ENCODE assay signal across 9 cellular contexts in the genomic region with DNA sequence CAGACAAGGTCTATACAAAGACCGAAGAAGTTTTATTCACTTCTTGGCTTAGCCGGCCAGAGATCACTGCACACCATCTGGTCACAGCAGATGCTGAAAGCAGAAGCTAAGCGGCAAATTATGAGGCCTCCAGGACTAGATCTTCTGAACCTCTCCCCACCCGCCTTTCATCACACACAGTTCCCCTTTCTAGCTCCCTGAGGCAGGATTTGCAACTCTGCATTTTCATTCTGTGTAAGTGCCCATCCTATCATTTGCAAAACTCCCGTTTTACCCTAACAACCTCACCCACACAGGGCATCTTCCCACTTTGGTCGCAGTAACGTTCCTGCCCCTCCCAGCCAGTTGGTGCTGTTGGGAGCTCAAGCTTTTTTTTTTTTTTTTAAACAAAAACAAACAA. TPM values are rescaled to one million over a fixed set of nuclear protein-coding genes. Genes with fewer than 3 reads are reported as not detected.
A peak's percentile ranks its signal among the peaks of the same experiment; 100 is the strongest.
DNase-seq lines count a peak whose midpoint lies in the region; ATAC-seq and TF ChIP-seq lines count a peak whose summit lies in the region.
"Had no signal": no experiment of that assay in that cellular context is flagged by ENCODE, and none has a peak within 500 bp of the region (broad histone marks: within the 10 kb centered on the region; RNA-seq: fewer than 3 reads in every experiment).

No MANE protein-coding gene starts in this region.

- peak overlapping the region; percentile 62; the same call in 1 of the 2 replicates for H2AFZ ChIP-seq in KMS-11 (ENCODE audit: low read depth)

- no peaks in the 10 kb centered on the region for H3K9me3 Mint-ChIP-seq in activated B cell treated with CpG ODN at 0.5 μM for 24 hours
- no peaks in the 10 kb centered on the region for H3K9me3 Mint-ChIP-seq in nephron

- peak overlapping the region; percentile 23 to 94 (median 81) for H3K4me2 ChIP-seq in BLaER1 treated with 17β-estradiol and CSF1 and Interleukin-3, amounts not matched to agents 10 nM and 100 nM
- peak overlapping the region; percentile 97 for H3K4me2 ChIP-seq in KMS-11

- H3K4me3 Mint-ChIP-seq in activated B cell treated with CpG ODN at 0.5 μM for 24 hours (peak overlapping the region; percentile 71), nephron (peak overlapping the region in 2 of 3 experiments; percentile 49 to 59)

- H3K27ac Mint-ChIP-seq in activated B cell treated with CpG ODN at 0.5 μM for 24 hours (peak overlapping the region; percentile 96), nephron (no peak overlapping the region)

- ATAC-seq in GM19463 (IDR thresholded peaks at IDR 0.05; ENCODE audit: unreplicated experiment) = peak; percentile 30
- peak; percentile 43 for ATAC-seq in activated B cell treated with CpG ODN at 0.5 μM for 24 hours (ENCODE audit: low read depth)

- peaks cover 45 to 77% (median 57%) of the 10 kb centered on the region in 10 experiments for H3K4me1 ChIP-seq in BLaER1 treated with 17β-estradiol and CSF1 and Interleukin-3, amounts not matched to agents 10 nM and 100 nM
- peaks cover 63% of the 10 kb centered on the region for H3K4me1 ChIP-seq in KMS-11 (ENCODE audit: low read depth, poor library complexity, severe bottlenecking)
- peaks cover 8 to 23% (median 11%) of the 10 kb centered on the region in 3 donors for H3K4me1 ChIP-seq in esophagus squamous epithelium

- H3K79me2 ChIP-seq in KMS-11 (ENCODE audit: insufficient read depth, low read depth) = peaks cover 18% of the 10 kb centered on the region

- CTCF ChIA-PET in activated B cell treated with CpG ODN at 0.5 μM for 24 hours (lab: Charles Lee) = interaction anchor here (1.0 to 1.2 kb wide), 2 partner anchors 17 to 34 kb away, joined by 3 to 5 read pairs; a partner anchor contains a TSS

- H4K20me1 ChIP-seq in BLaER1 treated with 17β-estradiol and CSF1 and Interleukin-3, amounts not matched to agents 10 nM and 100 nM = peaks cover 14 to 19% (median 15%) of the 10 kb centered on the region in 11 experiments
- H4K20me1 ChIP-seq in KMS-11 (ENCODE audit: insufficient read depth) = peaks cover 2% of the 10 kb centered on the region; the same call in 1 of the 2 replicates

- no peak for TF ChIP-seq POLR2A in esophagus squamous epithelium (IDR thresholded peaks at IDR 0.05)

- H3K9ac ChIP-seq in BLaER1 treated with 17β-estradiol and CSF1 and Interleukin-3, amounts not matched to agents 10 nM and 100 nM = peak overlapping the region; percentile 31 to 86 (median 68); a peak in 20 of 22 replicates
- peak overlapping the region; percentile 28; the same call in 1 of the 2 replicates for H3K9ac ChIP-seq in KMS-11

- H3K4me1 Mint-ChIP-seq in activated B cell treated with CpG ODN at 0.5 μM for 24 hours (peaks cover 68% of the 10 kb centered on the region), nephron (peaks cover 7% of the 10 kb centered on the region)

- H3K36me3 Mint-ChIP-seq in activated B cell treated with CpG ODN at 0.5 μM for 24 hours (ENCODE audit: low read depth) = peaks cover 12% of the 10 kb centered on the region
- peaks cover 6% of the 10 kb centered on the region for H3K36me3 Mint-ChIP-seq in nephron (ENCODE audit: low read depth)

- H3K27me3 Mint-ChIP-seq in activated B cell treated with CpG ODN at 0.5 μM for 24 hours = no peaks in the 10 kb centered on the region
- no peaks in the 10 kb centered on the region for H3K27me3 Mint-ChIP-seq in nephron (ENCODE audit: low read depth)

- POLR2A ChIA-PET in activated B cell treated with CpG ODN at 0.5 μM for 24 hours (lab: Charles Lee) = interaction anchor here (0.6 to 14.2 kb wide), 19 partner anchors 10 to 1251 kb away, joined by 3 to 723 read pairs (median 5); a partner anchor contains a TSS

- DNase-seq in activated B cell treated with CpG ODN at 0.5 μM for 24 hours = peak; percentile 44
- no peak for DNase-seq in effector CD8-positive, alpha-beta T cell (lab: John Stamatoyannopoulos, UW)
- no peak for DNase-seq in COLO829 (ENCODE audit: low spot score)
- no peak for DNase-seq in esophagus squamous epithelium (lab: John Stamatoyannopoulos, UW)

- H3K4me3 ChIP-seq in BLaER1 treated with 17β-estradiol and CSF1 and Interleukin-3, amounts not matched to agents 10 nM and 100 nM = peak overlapping the region in 4 of 10 experiments; percentile 32 to 48 (median 40); a peak in 6 of 20 replicates
- H3K4me3 ChIP-seq in KMS-11 (IDR thresholded peaks at IDR 0.05; ENCODE audit: insufficient read depth, low read depth, low read length) = no peak overlapping the region
- no peak overlapping the region for H3K4me3 ChIP-seq in esophagus squamous epithelium
- H3K4me3 ChIP-seq: thoracic aorta had no signal

- H3K27ac ChIP-seq in BLaER1 treated with 17β-estradiol and CSF1 and Interleukin-3, amounts not matched to agents 10 nM and 100 nM = peak overlapping the region; percentile 47 to 100 (median 88)
- H3K27ac ChIP-seq in KMS-11 = peak overlapping the region; percentile 63
- H3K27ac ChIP-seq in esophagus squamous epithelium = peak overlapping the region in 1 of 4 donors; percentile 43
- H3K27ac ChIP-seq: thoracic aorta had no signal

- peaks cover 4 to 7% (median 5%) of the 10 kb centered on the region in 11 experiments; a peak in 21 of 22 replicates for H3K36me3 ChIP-seq in BLaER1 treated with 17β-estradiol and CSF1 and Interleukin-3, amounts not matched to agents 10 nM and 100 nM
- H3K36me3 ChIP-seq in KMS-11 (ENCODE audit: insufficient read depth) (peaks cover 1% of the 10 kb centered on the region; the same call in 1 of the 2 replicates), esophagus squamous epithelium (no peaks in the 10 kb centered on the region)
- H3K36me3 ChIP-seq: thoracic aorta had no signal

- no peaks in the 10 kb centered on the region for H3K27me3 ChIP-seq in BLaER1 treated with 17β-estradiol and CSF1 and Interleukin-3, amounts not matched to agents 10 nM and 100 nM
- H3K27me3 ChIP-seq in KMS-11 (ENCODE audit: insufficient read depth, low read depth) (no peaks in the 10 kb centered on the region), esophagus squamous epithelium (no peaks in the 10 kb centered on the region)

- TF ChIP-seq CTCF in KMS-11 (conservative IDR thresholded peaks at IDR 0.05; ENCODE audit: low read depth, low read length) (no peak), activated B cell treated with CpG ODN at 0.5 μM for 24 hours (IDR thresholded peaks at IDR 0.05) (no peak), nephron (IDR thresholded peaks at IDR 0.05; ENCODE audit: unreplicated experiment in 3 of 3) (no peak), esophagus squamous epithelium (IDR thresholded peaks at IDR 0.05) (no peak)

- peaks cover 0 to 5% (median 4%) of the 10 kb centered on the region in 11 experiments; a peak in 16 of 22 replicates for H3K9me3 ChIP-seq in BLaER1 treated with 17β-estradiol and CSF1 and Interleukin-3, amounts not matched to agents 10 nM and 100 nM (replicated peaks in 1 of 11)
- no peaks in the 10 kb centered on the region for H3K9me3 ChIP-seq in esophagus squamous epithelium
- H3K9me3 ChIP-seq: thoracic aorta had no signal

- 42 to 47% methylated on average over 7 of the region's 7 CpGs for WGBS in esophagus squamous epithelium, 2 donors

- intact Hi-C loops in activated B cell treated with CpG ODN at 0.5 μM for 24 hours (cut with micrococcal nuclease) = loop anchor here (5.0 kb wide), 1 partner anchor 276 kb away; a partner anchor contains a TSS
- intact Hi-C loops in esophagus squamous epithelium (cut with DNase I) = no loop called here

RNA-seq across cellular contexts. Expression of a gene that starts 3.1 kb away (rescaled TPM):
- 314 and 318 TPM in 2 replicates for total RNA-seq in activated B cell treated with CpG ODN at 0.5 μM for 24 hours
- total RNA-seq in esophagus squamous epithelium = 100 to 1,000 TPM in 3 of 4 donors, 10 to 100 TPM in 1; 87.9 to 125 (median 102) TPM

RNA-seq across cellular contexts. Expression of a gene that starts 16.7 kb away (rescaled TPM):
- total RNA-seq in activated B cell treated with CpG ODN at 0.5 μM for 24 hours = 135 and 150 TPM in 2 replicates
- total RNA-seq in esophagus squamous epithelium = 10 to 100 TPM; 19.1 to 55.4 (median 39.0) TPM

RNA-seq across cellular contexts. Expression of a gene that starts 34.0 kb away (rescaled TPM):
- total RNA-seq in activated B cell treated with CpG ODN at 0.5 μM for 24 hours (18.8 and 19.1 TPM in 2 replicates), esophagus squamous epithelium (10 to 100 TPM; 27.1 to 69.3 (median 40.8) TPM)
